Comparison of ENCODE assay signal across 28 cellular contexts in genomic region chr21:44508711-44509445, GRCh38. TPM values are rescaled to one million over a fixed set of nuclear protein-coding genes. Genes with fewer than 3 reads are reported as not detected.
"Had no signal": no experiment of that assay in that cellular context is flagged by ENCODE, and none has a peak within 500 bp of the region (broad histone marks: within the 10 kb centered on the region; RNA-seq: fewer than 3 reads in every experiment).

No MANE protein-coding gene starts in this region.

- ATAC-seq: effector memory CD8-positive, alpha-beta T cell; natural killer cell; stimulated activated memory B cell treated with anti-CD40 and anti-IgM and Interleukin-4, amounts not matched to agents 10 μg/mL and 1 μg/mL and 100 μg/mL, for 72 hours; stimulated activated naive CD8-positive, alpha-beta T cell treated with anti-CD3 and anti-CD28 coated beads, Interleukin-15, Interleukin-2, amounts not matched to agents 100 U/mL and 50 U/mL, for 24 hours had no signal

- H3K27me3 ChIP-seq: testis had no signal

- H3K9me3 ChIP-seq: esophagus squamous epithelium, heart right ventricle, left ventricle myocardium inferior, sigmoid colon, testis, tibial artery had no signal

- DNase-seq: cortex of kidney; effector memory CD8-positive, alpha-beta T cell; erythroblast; esophagus squamous epithelium; foreskin melanocyte; hippocampal formation; kidney glomerular epithelial cell; natural killer cell; sigmoid colon; stimulated activated CD4-positive, alpha-beta T cell treated with anti-CD3 and anti-CD28 coated beads, Interleukin-4, amount 100 ng/mL, for 4 hours; stimulated activated naive CD8-positive, alpha-beta T cell treated with anti-CD3 and anti-CD28 coated beads, Interleukin-15, Interleukin-2, amounts not matched to agents 100 U/mL and 50 U/mL, for 24 hours; tibial artery had no signal

- H3K36me3 ChIP-seq: esophagus squamous epithelium, heart right ventricle, left ventricle myocardium inferior, sigmoid colon, tibial artery had no signal

- H3K4me1 ChIP-seq: parathyroid adenoma, testis had no signal

- H3K27ac ChIP-seq: esophagus squamous epithelium, heart right ventricle, left ventricle myocardium inferior, parathyroid adenoma, sigmoid colon, testis, tibial artery had no signal

- FAIRE-seq: endometrium, islet of Langerhans had no signal

- H2AFZ ChIP-seq: parathyroid adenoma had no signal

- H3K9ac ChIP-seq: parathyroid adenoma had no signal

- H3K4me3 ChIP-seq: esophagus squamous epithelium, heart right ventricle, left ventricle myocardium inferior, lung, sigmoid colon, testis, tibial artery had no signal

RNA-seq across cellular contexts. Expression of gene KRTAP10-1, which starts 31.1 kb away (rescaled TPM):
- total RNA-seq: dermis microvascular lymphatic vessel endothelial cell, esophagus squamous epithelium, heart right ventricle, left colon, left ventricle myocardium inferior, lung, mononuclear cell, natural killer cell, osteoblast, progenitor cell of endocrine pancreas, sigmoid colon, skeletal muscle tissue, testis, urinary bladder had no signal
- polyA plus RNA-seq: heart right ventricle, lung, neural cell, sigmoid colon, urinary bladder had no signal

RNA-seq across cellular contexts. Expression of gene KRTAP10-2, which starts 42.4 kb away (rescaled TPM):
- total RNA-seq: dermis microvascular lymphatic vessel endothelial cell, esophagus squamous epithelium, heart right ventricle, left colon, left ventricle myocardium inferior, lung, mononuclear cell, natural killer cell, osteoblast, progenitor cell of endocrine pancreas, sigmoid colon, skeletal muscle tissue, testis, urinary bladder had no signal
- polyA plus RNA-seq: heart right ventricle, lung, neural cell, sigmoid colon, urinary bladder had no signal

RNA-seq across cellular contexts. Expression of gene KRTAP10-3, which starts 49.7 kb away (rescaled TPM):
- total RNA-seq: dermis microvascular lymphatic vessel endothelial cell, esophagus squamous epithelium, heart right ventricle, left colon, left ventricle myocardium inferior, lung, mononuclear cell, natural killer cell, osteoblast, progenitor cell of endocrine pancreas, skeletal muscle tissue, testis, urinary bladder had no signal
- polyA plus RNA-seq: heart right ventricle, lung, neural cell, sigmoid colon, urinary bladder had no signal
